ENCODE assay signal across 19 cellular contexts in genomic region chr2:179825494-179825893, GRCh38. TPM values are rescaled to one million over a fixed set of nuclear protein-coding genes. Genes with fewer than 3 reads are reported as not detected.
A peak's percentile ranks its signal among the peaks of the same experiment; 100 is the strongest.
DNase-seq lines count a peak whose midpoint lies in the region; ATAC-seq, FAIRE-seq and TF ChIP-seq lines count a peak whose summit lies in the region.
"Had no signal": no experiment of that assay in that cellular context is flagged by ENCODE, and none has a peak within 500 bp of the region (broad histone marks: within the 10 kb centered on the region; RNA-seq: fewer than 3 reads in every experiment).

No MANE protein-coding gene starts in this region.

- H3K36me3 ChIP-seq in H1 (ENCODE audit: control insufficient read depth in 2 of 4, insufficient read depth in 4 of 4, low read length in 3 of 4) (no peaks in the 10 kb centered on the region), gastroesophageal sphincter (no peaks in the 10 kb centered on the region)
- H3K36me3 ChIP-seq: gastrocnemius medialis, SJCRH30 had no signal

- 92% methylated on average over 3 of the region's 3 CpGs; no CpG with 5 or more reads in 1 of the 2 experiments for WGBS in H1 (ENCODE audit: extremely low coverage in 1 of 2, insufficient coverage in 1 of 2, insufficient read length in 1 of 2, insufficient replicate concordance in 2 of 2, low coverage in 1 of 2, low lambda C conversion rate in 2 of 2, missing lambda C conversion rate in 1 of 2), 2 experiments
- 75 to 89% methylated on average over 3 of the region's 3 CpGs for WGBS in gastroesophageal sphincter (ENCODE audit: low coverage in 1 of 2), 2 donors

- H3K18ac ChIP-seq in H1 (ENCODE audit: extremely low read depth, low read length): no peak overlapping the region

- no peak for TF ChIP-seq POLR2A in H1 (IDR thresholded peaks at IDR 0.05; ENCODE audit: control extremely low read depth in 1 of 2, low read depth in 2 of 2, low read length in 2 of 2)
- no peak for TF ChIP-seq POLR2A in gastroesophageal sphincter (IDR thresholded peaks at IDR 0.05)

- no peaks in the 10 kb centered on the region for H4K20me1 ChIP-seq in H1 (replicated peaks in 1 of 2; ENCODE audit: control insufficient read depth in 1 of 2, insufficient read depth in 2 of 2, low read length in 2 of 2)

- no peak overlapping the region for H3K4ac ChIP-seq in H1 (replicated peaks; ENCODE audit: insufficient read length, low read depth, low read length)

- no peak overlapping the region for H2BK20ac ChIP-seq in H1 (ENCODE audit: low read length)

- H3K79me2 ChIP-seq in H1 (ENCODE audit: control insufficient read depth in 1 of 2, insufficient read depth in 2 of 2, low read length in 2 of 2): no peaks in the 10 kb centered on the region

- TF ChIP-seq CTCF in H1 (IDR thresholded peaks at IDR 0.05; ENCODE audit: control extremely low read depth in 1 of 3, insufficient read depth in 1 of 3, low read depth in 1 of 3, low read length in 3 of 3): no peak
- TF ChIP-seq CTCF in gastroesophageal sphincter (IDR thresholded peaks at IDR 0.05): no peak

- H4K8ac ChIP-seq in H1 (ENCODE audit: extremely low read depth, insufficient read depth, low read length): no peak overlapping the region

- no peak for TF ChIP-seq RAD21 in H1 (IDR thresholded peaks at IDR 0.05 in 1 of 2, conservative IDR thresholded peaks at IDR 0.05 in 1 of 2; ENCODE audit: low read depth in 2 of 2, low read length in 2 of 2)

- POLR2A ChIA-PET in H1 (lab: Charles Lee; ENCODE audit: partially characterized antibody): no interaction called here

- no peak overlapping the region for H2BK15ac ChIP-seq in H1 (ENCODE audit: low read length)

- no peak for FAIRE-seq in H1 (lab: Jason Lieb, UNC)
- FAIRE-seq: small intestine had no signal

- no peak overlapping the region for H3K9ac ChIP-seq in H1 (replicated peaks in 1 of 4; ENCODE audit: extremely low read depth in 1 of 4, low read depth in 3 of 4, low read length in 3 of 4)

- H2AK5ac ChIP-seq in H1 (ENCODE audit: low read depth, low read length): no peak overlapping the region

- no peak overlapping the region for H2BK5ac ChIP-seq in H1 (ENCODE audit: low read depth, low read length)

- ATAC-seq in HG02938 (IDR thresholded peaks at IDR 0.05; ENCODE audit: unreplicated experiment): peak; percentile 71
- no peak for ATAC-seq in gastroesophageal sphincter
- ATAC-seq: effector memory CD8-positive, alpha-beta T cell had no signal

- TF ChIP-seq EP300 in H1 (IDR thresholded peaks at IDR 0.05; ENCODE audit: borderline replicate concordance in 1 of 2, low read depth in 2 of 2, low read length in 2 of 2) (no peak), gastroesophageal sphincter (IDR thresholded peaks at IDR 0.05) (no peak)

- CTCF ChIA-PET in H1 (lab: Charles Lee; ENCODE audit: partially characterized antibody): interaction anchor here (1.0 to 1.9 kb wide), 3 partner anchors 10 to 73 kb away, joined by 4 to 6 read pairs (median 4); no protein-coding TSS in a partner anchor

- no peaks in the 10 kb centered on the region for H3K23me2 ChIP-seq in H1 (ENCODE audit: low read depth, low read length)

- no peak overlapping the region for H3K27ac ChIP-seq in H1 (ENCODE audit: low read depth, low read length)
- no peak overlapping the region for H3K27ac ChIP-seq in gastroesophageal sphincter
- H3K27ac ChIP-seq: gastrocnemius medialis, SJCRH30, VCaP had no signal

- H3K14ac ChIP-seq in H1 (ENCODE audit: insufficient read length): no peak overlapping the region

- no peak overlapping the region for H3K4me2 ChIP-seq in H1 (ENCODE audit: insufficient read depth in 1 of 2, low read depth in 2 of 2, low read length in 2 of 2)

- H3K56ac ChIP-seq in H1 (replicated peaks; ENCODE audit: insufficient read length, low read depth, low read length): no peak overlapping the region

- H3K79me1 ChIP-seq in H1 (ENCODE audit: low read depth, low read length): no peaks in the 10 kb centered on the region

- H3K23ac ChIP-seq in H1 (ENCODE audit: insufficient read length): no peak overlapping the region

- H3K9me3 ChIP-seq in H1 (ENCODE audit: insufficient read depth in 2 of 2, low read depth in 1 of 2, low read length in 1 of 2): no peaks in the 10 kb centered on the region
- no peaks in the 10 kb centered on the region for H3K9me3 ChIP-seq in gastroesophageal sphincter
- H3K9me3 ChIP-seq: gastrocnemius medialis, SJCRH30 had no signal

- H4K5ac ChIP-seq in H1 (ENCODE audit: insufficient read length, low read depth, low read length): no peak overlapping the region

- H3K4me1 ChIP-seq in H1 (replicated peaks in 1 of 4; ENCODE audit: control insufficient read depth in 3 of 4, insufficient read depth in 4 of 4, low read length in 3 of 4) (no peaks in the 10 kb centered on the region; a peak in 1 of 7 replicates), gastroesophageal sphincter (peaks cover 0 to 23% (median 0%) of the 10 kb centered on the region in 3 donors)
- H3K4me1 ChIP-seq: gastrocnemius medialis, SJCRH30 had no signal

- no peak overlapping the region for H2BK12ac ChIP-seq in H1 (ENCODE audit: low read depth, low read length)

- H3K4me3 ChIP-seq in H1 (ENCODE audit: extremely low read depth in 1 of 4, insufficient read depth in 2 of 4, low read depth in 3 of 4, low read length in 4 of 4): no peak overlapping the region
- no peak overlapping the region for H3K4me3 ChIP-seq in gastroesophageal sphincter
- H3K4me3 ChIP-seq: gastrocnemius medialis, SJCRH30 had no signal

- H2BK120ac ChIP-seq in H1 (replicated peaks; ENCODE audit: low read depth, low read length): no peak overlapping the region

- H2AFZ ChIP-seq in H1 (ENCODE audit: low read length): no peak overlapping the region

- H3K27me3 ChIP-seq in H1 (replicated peaks in 1 of 4; ENCODE audit: control insufficient read depth in 3 of 4, extremely low read depth in 1 of 4, insufficient read depth in 3 of 4, low read length in 3 of 4): no peaks in the 10 kb centered on the region
- H3K27me3 ChIP-seq in gastroesophageal sphincter: no peaks in the 10 kb centered on the region
- H3K27me3 ChIP-seq: gastrocnemius medialis, SJCRH30 had no signal

- peak; percentile 6 for DNase-seq in EH (ENCODE audit: low read depth)
- peak; percentile 71 for DNase-seq in NCI-H82 treated with DMSO at 0.1 percent for 48 hours (lab: John Stamatoyannopoulos, UW; ENCODE audit: unreplicated experiment)
- no peak for DNase-seq in H1 (ENCODE audit: low read depth in 1 of 2, low spot score in 2 of 2)
- DNase-seq in epidermal melanocyte (ENCODE audit: insufficient read length, low spot score): no peak
- no peak for DNase-seq in DMS53 treated with DMSO at 0.1 percent for 48 hours (lab: John Stamatoyannopoulos, UW; ENCODE audit: unreplicated experiment)
- DNase-seq in C1 segment of cervical spinal cord (lab: John Stamatoyannopoulos, UW): no peak
- DNase-seq: ACHN; activated gamma-delta T cell treated with Interleukin-2 at 50 U/mL for 16 hours; CD8-positive, alpha-beta memory T cell; effector memory CD8-positive, alpha-beta T cell; gastrocnemius medialis; immature natural killer cell; NCI-H187; SJCRH30; small intestine had no signal

- H4K91ac ChIP-seq in H1 (replicated peaks; ENCODE audit: insufficient read length, low read length): no peak overlapping the region

TF ChIP-seq in H1, 55 proteins besides CTCF, POLR2A, EP300 and RAD21:
- peak; percentile 14; the same call in 1 of the 2 replicates for TF ChIP-seq YY1 (IDR thresholded peaks at IDR 0.05; ENCODE audit: low read depth, low read length)
- TF ChIP-seq JUND (IDR thresholded peaks at IDR 0.05; ENCODE audit: low read length): no peak
TF ChIP-seq in H1: peak in this region for 1.

RNA-seq across cellular contexts. Expression of gene ZNF385B, which starts 35.9 kb away (rescaled TPM):
- 2.9 and 3.7 TPM in 2 replicates for total RNA-seq in H1 (2021; fragmentation: NEBNext Ultra II Directional; extraction: Animal tissue kit (Norgen Biotek cat#: 25700))
- polyA plus RNA-seq in H1 (2011; rRNA removed): 0.82 and 1.1 TPM in 2 replicates
- polyA plus RNA-seq in H1 (2011; cell fraction: cytosol; rRNA removed): 1.3 TPM
- polyA plus RNA-seq in H1 (2011; cell fraction: nucleus; rRNA removed): 2.1 TPM
- 1.6 to 2.2 TPM (median 1.8 TPM) in 4 replicates for polyA plus RNA-seq in H1 (2012, experiment 1 of 2)
- 0.96 TPM for polyA plus RNA-seq in H1 (2012, experiment 2 of 2)
- polyA plus RNA-seq in H1 (2013, experiment 1 of 2): 1.5 TPM
- polyA plus RNA-seq in H1 (2013, experiment 2 of 2): 2.4 TPM
- polyA minus RNA-seq in H1 (2011; rRNA and poly(A)+ RNA removed): 2.0 and 2.7 TPM in 2 replicates
- polyA minus RNA-seq in H1 (2011; cell fraction: cytosol; rRNA and poly(A)+ RNA removed): 1.8 TPM
- 15.4 TPM for polyA minus RNA-seq in H1 (2011; cell fraction: nucleus; rRNA and poly(A)+ RNA removed)
- total RNA-seq in gastroesophageal sphincter: 1 to 10 TPM; 2.7 to 7.6 (median 3.9) TPM
- total RNA-seq: CD8-positive, alpha-beta memory T cell had no signal
- polyA plus RNA-seq: CD8-positive, alpha-beta memory T cell; IgD-negative memory B cell; immature natural killer cell had no signal

Comparison
In these comparisons a context has a peak if more than half of its experiments do, and no peak if none do; other contexts are left out.
1. DNase-seq: peak in EH (single experiment) and NCI-H82 treated with DMSO at 0.1 percent for 48 hours (single experiment); none in H1 (0 of 2), epidermal melanocyte (single experiment), DMS53 treated with DMSO at 0.1 percent for 48 hours (single experiment) and C1 segment of cervical spinal cord (0 of 14).